ENCODE assay signal across 13 cellular contexts in the genomic region with DNA sequence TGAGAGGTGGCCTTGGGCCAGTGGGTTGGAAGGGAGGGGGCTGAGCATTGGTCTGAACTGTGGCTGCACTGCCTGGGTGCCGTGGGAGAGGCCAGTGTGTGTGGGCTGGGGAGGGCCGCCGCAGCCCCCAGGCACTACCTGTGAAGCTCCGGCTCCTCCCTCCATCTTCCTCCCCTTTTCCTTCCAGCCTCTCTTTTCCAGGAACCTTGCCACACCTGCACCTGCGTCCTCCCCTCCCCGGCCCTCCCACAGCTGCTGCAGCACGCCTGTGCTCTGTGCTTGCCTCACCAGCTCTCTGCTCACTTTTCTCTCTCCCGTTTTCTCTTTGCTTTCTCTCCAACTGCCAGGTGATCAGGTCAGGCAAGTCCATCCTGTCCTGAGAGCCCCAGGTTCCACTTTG. TPM values are rescaled to one million over a fixed set of nuclear protein-coding genes. Genes with fewer than 3 reads are reported as not detected.
A peak's percentile ranks its signal among the peaks of the same experiment; 100 is the strongest.
DNase-seq lines count a peak whose midpoint lies in the region; ATAC-seq and TF ChIP-seq lines count a peak whose summit lies in the region.
"Not testable (repeated sequence)": the region's sequence is repeated elsewhere in the genome, so short reads cannot be mapped to it uniquely, and the experiment has no call there.
"Had no signal": no experiment of that assay in that cellular context is flagged by ENCODE, and none has a peak within 500 bp of the region (broad histone marks: within the 10 kb centered on the region; RNA-seq: fewer than 3 reads in every experiment).

No MANE protein-coding gene starts in this region.

- not testable (repeated sequence) for H3K79me2 ChIP-seq in GM23338 (replicated peaks; ENCODE audit: insufficient read depth)

- H3K9me2 ChIP-seq in GM23338 (ENCODE audit: insufficient read depth), result not testable (repeated sequence)

- not testable (repeated sequence) for TF ChIP-seq CTCF in GM23338 (conservative IDR thresholded peaks at IDR 0.05; ENCODE audit: low read depth in 2 of 2); spleen (IDR thresholded peaks at IDR 0.05 in 8 of 11, conservative IDR thresholded peaks at IDR 0.05 in 3 of 11)

- H2BK5ac ChIP-seq in neuronal stem cell (ENCODE audit: low read length), result not testable (repeated sequence)

- H2BK12ac ChIP-seq in neuronal stem cell (ENCODE audit: low read length), result peak overlapping the region; percentile 22

- not testable (repeated sequence) for H3K79me1 ChIP-seq in neuronal stem cell (ENCODE audit: low read depth, low read length)

- H4K20me1 ChIP-seq in GM23338 (replicated peaks; ENCODE audit: insufficient read depth), result not testable (repeated sequence)

- not testable (repeated sequence) for H3K27me3 ChIP-seq in GM23338 (ENCODE audit: insufficient read depth); neuronal stem cell (ENCODE audit: control insufficient read depth in 3 of 3, insufficient read depth in 3 of 3, low read depth in 1 of 3, low read length in 3 of 3); spleen (replicated peaks in 1 of 7)

- H3K9me3 Mint-ChIP-seq in GM23338, result not testable (repeated sequence)

- H3K4me1 ChIP-seq in GM23338 (ENCODE audit: insufficient read depth); neuronal stem cell (ENCODE audit: control insufficient read depth in 2 of 2, insufficient read depth in 1 of 2, low read depth in 1 of 2, low read length in 2 of 2); spleen: not testable (repeated sequence)

- peak overlapping the region; percentile 98 for H3K14ac ChIP-seq in neuronal stem cell (ENCODE audit: low read length)

- H2BK120ac ChIP-seq in neuronal stem cell (ENCODE audit: low read depth, low read length), result peak overlapping the region; percentile 91

- no CpG with 5 or more reads among the region's 8 CpGs for WGBS in neuronal stem cell (ENCODE audit: extremely low coverage in 2 of 2, insufficient read length in 2 of 2, insufficient replicate concordance in 1 of 2), 2 donors
- 79 to 89% (median 84%) methylated on average over 8 of the region's 8 CpGs for WGBS in spleen, 5 donors

- not testable (repeated sequence) for H4K8ac ChIP-seq in neuronal stem cell (ENCODE audit: low read depth, low read length)

- peak; percentile 30; the same call in 2 of the 3 replicates for ATAC-seq in GM23338

- not testable (repeated sequence) for H3K27ac Mint-ChIP-seq in GM23338

- H3K36me3 Mint-ChIP-seq in GM23338 (ENCODE audit: low read depth), result not testable (repeated sequence)

- peak overlapping the region; percentile 75 for H2AK5ac ChIP-seq in neuronal stem cell (ENCODE audit: low read depth, low read length)

- peaks cover 13% of the 10 kb centered on the region for H3K27me3 Mint-ChIP-seq in GM23338 (ENCODE audit: insufficient read depth, low read depth, poor library complexity)

- H3F3A ChIP-seq in GM23338 (replicated peaks; ENCODE audit: low read depth), result not testable (repeated sequence)

- not testable (repeated sequence) for H3K4me3 Mint-ChIP-seq in GM23338

- not testable (repeated sequence) for DNase-seq in GM23338 (ENCODE audit: low spot score); neuronal stem cell (ENCODE audit: low spot score)
- peak; percentile 53 for DNase-seq in NCI-H69 (lab: John Stamatoyannopoulos, UW)
- DNase-seq in activated CD4-positive, CD25-positive, alpha-beta regulatory T cell treated with anti-CD3 and anti-CD28 coated beads, Interleukin-2, amount 50 U/mL, for 72 hours, result peak; percentile 14
- DNase-seq in ecto neural progenitor cell (ENCODE audit: low spot score), result peak; percentile 42
- peak; percentile 55 for DNase-seq in islet precursor cell
- DNase-seq in spleen, result peak; percentile 66

- H3K27ac ChIP-seq in GM23338 (ENCODE audit: low read depth); neuronal stem cell (replicated peaks; ENCODE audit: low read length); spleen: not testable (repeated sequence)

- H3K18ac ChIP-seq in neuronal stem cell (ENCODE audit: low read length), result peak overlapping the region; percentile 48

- H4K91ac ChIP-seq in neuronal stem cell (ENCODE audit: low read depth, low read length, poor library complexity), result not testable (repeated sequence)

- not testable (repeated sequence) for H3K4me1 Mint-ChIP-seq in GM23338

- H3K23ac ChIP-seq in neuronal stem cell (ENCODE audit: low read depth, low read length, poor library complexity), result peak overlapping the region; percentile 73

- not testable (repeated sequence) for H3K36me3 ChIP-seq in GM23338 (ENCODE audit: insufficient read depth); neuronal stem cell (replicated peaks in 1 of 2; ENCODE audit: control insufficient read depth in 2 of 2, insufficient read depth in 2 of 2, low read length in 2 of 2); spleen

- H3K9ac ChIP-seq in neuronal stem cell (ENCODE audit: low read depth, low read length, poor library complexity), result not testable (repeated sequence)

- not testable (repeated sequence) for H3K4me2 ChIP-seq in GM23338; neuronal stem cell (ENCODE audit: insufficient read depth, low read length, poor library complexity, severe bottlenecking)

- H3K4me3 ChIP-seq in GM23338; neuronal stem cell (ENCODE audit: low read length in 2 of 2); spleen: not testable (repeated sequence)

- TF ChIP-seq POLR2A in spleen (IDR thresholded peaks at IDR 0.05), result not testable (repeated sequence)

- not testable (repeated sequence) for H3K9me3 ChIP-seq in neuronal stem cell (replicated peaks in 1 of 2; ENCODE audit: control insufficient read depth in 2 of 2, insufficient read depth in 1 of 2, low read depth in 1 of 2, low read length in 2 of 2); spleen

- H3K4ac ChIP-seq in neuronal stem cell (ENCODE audit: low read length), result not testable (repeated sequence)

- not testable (repeated sequence) for H2BK15ac ChIP-seq in neuronal stem cell (ENCODE audit: low read length)

- intact Hi-C loops in spleen (cut with DNase I; ENCODE audit: low total_unique reads), result not testable (repeated sequence)

- H2AFZ ChIP-seq in GM23338; neuronal stem cell (ENCODE audit: low read length): not testable (repeated sequence)

RNA-seq across cellular contexts. Expression of gene GOLGA6A, which starts 17.5 kb away (rescaled TPM):
- total RNA-seq in GM23338 (2014; rRNA removed; shearing (Covaris generic)), result 2.1 and 7.5 TPM in 2 replicates
- 0.18 and 0.57 TPM in 2 replicates for polyA plus RNA-seq in GM23338 (2016; fragmentation: Nextera tagmentation; extraction: Ambion mirVana)
- 0.15 TPM for polyA plus RNA-seq in neuronal stem cell (2013, experiment 1 of 2)
- polyA plus RNA-seq in neuronal stem cell (2013, experiment 2 of 2), result 0.10 TPM
- total RNA-seq in spleen, result under 1 TPM in 2 of 7 donors, not detected in 5; 0.35 to 0.61 TPM
- polyA plus RNA-seq in spleen, result under 1 TPM in 1 of 3 donors, not detected in 2; 0.03 TPM
- total RNA-seq: A673; CD8-positive, alpha-beta T cell; GM23248; HT-29 had no signal
- polyA plus RNA-seq: BJ, CD14-positive monocyte, GM23248 had no signal
